In genomic region chr9:83721509-83721908, GRCh38 we compare ENCODE assay signal across 34 cellular contexts.
"Had no signal": no experiment of that assay in that cellular context is flagged by ENCODE, and none has a peak within 500 bp of the region (broad histone marks: within the 10 kb centered on the region; RNA-seq: fewer than 3 reads in every experiment).

No MANE protein-coding gene starts in this region.

- ATAC-seq: activated CD8-positive, alpha-beta T cell treated with anti-CD3 and anti-CD28 coated beads for 36 hours; activated naive CD4-positive, alpha-beta T cell treated with anti-CD3 and anti-CD28 coated beads, Interleukin-2, amount 50 U/mL, for 72 hours; activated T-cell treated with anti-CD3 and anti-CD28 coated beads, Interleukin-2, amount 50 U/mL, for 4 hours; activated T-cell treated with anti-CD3 and anti-CD28 coated beads, Interleukin-2, amount 50 U/mL, for 72 hours; activated T-helper 17 cell treated with anti-CD3 and anti-CD28 coated beads, Interleukin-2, amount 50 U/mL, for 72 hours; body of pancreas had no signal

- H3K27ac ChIP-seq: adrenal gland, body of pancreas, brain microvascular endothelial cell, breast epithelium, VCaP had no signal

- FAIRE-seq: astrocyte, colon, TTC549 had no signal

- H3K4me3 ChIP-seq: adrenal gland, body of pancreas, breast epithelium had no signal

- DNase-seq: activated B cell treated with CpG ODN at 0.5 μM for 24 hours; activated CD4-positive, alpha-beta memory T cell treated with anti-CD3 and anti-CD28 coated beads for 36 hours; activated CD4-positive, alpha-beta T cell treated with anti-CD3 and anti-CD28 coated beads for 4 hours; activated CD4-positive, alpha-beta T cell treated with anti-CD3 and anti-CD28 coated beads, Interleukin-2, amount 10 ng/mL, durations not matched to agents 24 days and 14 days; activated CD4-positive, alpha-beta T cell treated with anti-CD3 and anti-CD28 coated beads, Interleukin-2, amount 50 U/mL, for 1 hour; activated CD4-positive, alpha-beta T cell treated with anti-CD3 and anti-CD28 coated beads, Interleukin-2, amount 50 U/mL, for 4 hours; activated CD4-positive, CD25-positive, alpha-beta regulatory T cell treated with anti-CD3 and anti-CD28 coated beads, Interleukin-2, amount 50 U/mL, for 72 hours; activated CD8-positive, alpha-beta memory T cell treated with anti-CD3 and anti-CD28 coated beads, Interleukin-2, amount 50 U/mL, for 4 hours; activated CD8-positive, alpha-beta T cell treated with anti-CD3 and anti-CD28 coated beads for 36 hours; activated effector memory CD4-positive, alpha-beta T cell treated with anti-CD3 and anti-CD28 coated beads, Interleukin-2, amount 50 U/mL, for 16 hours; activated gamma-delta T cell treated with Interleukin-2 at 50 U/mL for 16 hours; activated naive CD4-positive, alpha-beta T cell; activated naive CD4-positive, alpha-beta T cell treated with anti-CD3 and anti-CD28 coated beads for 36 hours; activated naive CD4-positive, alpha-beta T cell treated with anti-CD3 and anti-CD28 coated beads, Interleukin-2, amount 50 U/mL, for 16 hours; activated naive CD8-positive, alpha-beta T cell treated with anti-CD3 and anti-CD28 coated beads for 36 hours; activated T-cell treated with anti-CD3 and anti-CD28 coated beads for 4 hours; activated T-cell treated with anti-CD3 and anti-CD28 coated beads, Interleukin-2, amount 50 U/mL, for 1 hour; activated T-cell treated with anti-CD3 and anti-CD28 coated beads, Interleukin-2, amount 50 U/mL, for 4 hours; activated T-cell treated with anti-CD3 and anti-CD28 coated beads, Interleukin-2, amount 50 U/mL, for 72 hours; adrenal gland; amniotic stem cell; aorta; body of pancreas; brain microvascular endothelial cell; central memory CD4-positive, alpha-beta T cell; T-helper 2 cell; T-helper 9 cell had no signal

- H3K9me3 ChIP-seq: adrenal gland, body of pancreas, breast epithelium had no signal

- H3K4me1 ChIP-seq: adrenal gland, body of pancreas, breast epithelium had no signal

- H3K27me3 ChIP-seq: adrenal gland, body of pancreas, brain microvascular endothelial cell, breast epithelium had no signal

- H3K36me3 ChIP-seq: adrenal gland, brain microvascular endothelial cell, breast epithelium had no signal
